ENCODE assay signal across 8 cellular contexts in genomic region chr20:325043-325888, GRCh38. TPM values are rescaled to one million over a fixed set of nuclear protein-coding genes. Genes with fewer than 3 reads are reported as not detected.
DNase-seq lines count a peak whose midpoint lies in the region; ATAC-seq and TF ChIP-seq lines count a peak whose summit lies in the region.

TSS of gene SOX12 (plus strand) at chr20:325552. CDS start at chr20:325925, 373 bp downstream.

- H3K27ac ChIP-seq in osteoblast (ENCODE audit: low read depth, low read length) = peak within 1 kb of the TSS; percentile 82
- H3K27ac ChIP-seq in thoracic aorta = peak within 1 kb of the TSS; percentile 93 to 97

- H3K4me2 ChIP-seq in osteoblast (ENCODE audit: insufficient read depth, low read length) = peak within 1 kb of the TSS; percentile 100

- peaks cover 27% of the 10 kb centered on the region for H3K4me1 Mint-ChIP-seq in activated naive CD8-positive, alpha-beta T cell (ENCODE audit: low read depth)

- H3K27me3 ChIP-seq in osteoblast (ENCODE audit: insufficient read depth, low read length) (no peaks in the 10 kb centered on the region), thoracic aorta (replicated peaks; ENCODE audit: insufficient read depth) (no peaks in the 10 kb centered on the region)

- H4K20me1 ChIP-seq in osteoblast (ENCODE audit: insufficient read depth, low read length) = peaks cover 17% of the 10 kb centered on the region

- peaks cover 13% of the 10 kb centered on the region for H3K79me2 ChIP-seq in osteoblast (ENCODE audit: insufficient read depth, low read length)

- DNase-seq in GM12864 (ENCODE audit: low read depth) (peak; percentile 73), NCI-H1105 (lab: John Stamatoyannopoulos, UW) (peak; percentile 90), glomerular visceral epithelial cell (ENCODE audit: extremely low spot score) (peak; percentile 97), osteoblast (ENCODE audit: insufficient read length, low spot score, missing footprints) (peak; percentile 99), thoracic aorta (ENCODE audit: low spot score) (peak; percentile 91)

- H3K36me3 ChIP-seq in osteoblast (ENCODE audit: insufficient read depth, low read length) (no peaks in the 10 kb centered on the region), thoracic aorta (no peaks in the 10 kb centered on the region)

- H3K36me3 Mint-ChIP-seq in activated naive CD8-positive, alpha-beta T cell = peaks cover 3% of the 10 kb centered on the region

- no peaks in the 10 kb centered on the region for H3K9me3 ChIP-seq in osteoblast (ENCODE audit: low read depth, low read length)
- H3K9me3 ChIP-seq in thoracic aorta = no peaks in the 10 kb centered on the region

- H3K4me3 ChIP-seq in GM12864 (ENCODE audit: low read depth, low read length) (peak within 1 kb of the TSS; percentile 86), osteoblast (ENCODE audit: insufficient read depth, low read length) (peak within 1 kb of the TSS; percentile 86), thoracic aorta (peak within 1 kb of the TSS; percentile 89)

- no peaks in the 10 kb centered on the region for H3K9me3 Mint-ChIP-seq in activated naive CD8-positive, alpha-beta T cell (ENCODE audit: low read depth)

- H3K27me3 Mint-ChIP-seq in activated naive CD8-positive, alpha-beta T cell = no peaks in the 10 kb centered on the region

- H3K4me3 Mint-ChIP-seq in activated naive CD8-positive, alpha-beta T cell = peak within 1 kb of the TSS; percentile 91

- H2AFZ ChIP-seq in osteoblast (ENCODE audit: low read length) = peak within 1 kb of the TSS; percentile 79

- peaks cover 27% of the 10 kb centered on the region for H3K4me1 ChIP-seq in osteoblast (ENCODE audit: insufficient read depth, low read length)
- peaks cover 3 to 18% of the 10 kb centered on the region in 2 donors for H3K4me1 ChIP-seq in thoracic aorta (ENCODE audit: control insufficient read depth in 1 of 2, low read depth in 2 of 2)

- peak within 1 kb of the TSS; percentile 94 for H3K27ac Mint-ChIP-seq in activated naive CD8-positive, alpha-beta T cell

- ATAC-seq in HG02642 (IDR thresholded peaks at IDR 0.05; ENCODE audit: poor library complexity, unreplicated experiment) (peak; percentile 80), SK-N-SH treated with all-trans-retinoic acid at 6 μM for 48 hours (peak; percentile 72), thoracic aorta (ENCODE audit: insufficient number of reproducible peaks, low FRiP score, low read depth) (peak; percentile 72)

- TF ChIP-seq CTCF in GM12864 (IDR thresholded peaks at IDR 0.05; ENCODE audit: low read depth, low read length, missing control alignments) (no peak), osteoblast (IDR thresholded peaks at IDR 0.05; ENCODE audit: extremely low read depth, low read depth, low read length) (no peak), thoracic aorta (IDR thresholded peaks at IDR 0.05) (no peak)

TF ChIP-seq in SK-N-SH treated with all-trans-retinoic acid at 6 μM for 48 hours, 23 proteins besides CTCF, POLR2A, EP300 and RAD21:
- TF ChIP-seq CSDC2 (CRISPR knock-in tag; IDR thresholded peaks at IDR 0.05) = peak; percentile 67; the same call in 1 of the 2 replicates
- TF ChIP-seq SNAI2 (CRISPR knock-in tag; IDR thresholded peaks at IDR 0.05) = 0 out of 2 replicates have a peak, but pooled peaks have one; percentile 73
- peak; percentile 56; the same call in 1 of the 2 replicates for TF ChIP-seq TSHZ2 (CRISPR knock-in tag; IDR thresholded peaks at IDR 0.05)
- no peak for TF ChIP-seq PATZ1 (CRISPR knock-in tag; IDR thresholded peaks at IDR 0.05; ENCODE audit: borderline replicate concordance)
- TF ChIP-seq ZFP30 (CRISPR knock-in tag; IDR thresholded peaks at IDR 0.05) = peak; percentile 11; the same call in 1 of the 2 replicates
- no peak for TF ChIP-seq ZFP3 (CRISPR knock-in tag; IDR thresholded peaks at IDR 0.05)
- TF ChIP-seq OSR1 (CRISPR knock-in tag; IDR thresholded peaks at IDR 0.05) = no peak
TF ChIP-seq in SK-N-SH treated with all-trans-retinoic acid at 6 μM for 48 hours: peak in this region for 4.

RNA-seq across cellular contexts. Expression of gene SOX12, which starts in this region (rescaled TPM):
- total RNA-seq in osteoblast = 6.2 and 6.9 TPM in 2 replicates
- 1 to 10 TPM; 3.9 to 5.4 TPM for total RNA-seq in thoracic aorta

Comparison
In these comparisons a context has a peak if more than half of its experiments do, and no peak if none do; other contexts are left out.
1. Peak in every context shown above with its lines: DNase-seq, ATAC-seq, H3K4me3 ChIP-seq and H3K27ac ChIP-seq.